In genomic region chr7:95338832-95339231, GRCh38 we compare ENCODE assay signal across 2 cellular contexts.
A peak's percentile ranks its signal among the peaks of the same experiment; 100 is the strongest.
TF ChIP-seq lines count a peak whose summit lies in the region.

No MANE protein-coding gene starts in this region.

TF ChIP-seq in liver, 16 proteins besides CTCF, POLR2A, EP300 and RAD21:
- TF ChIP-seq EGR1 (IDR thresholded peaks at IDR 0.05; ENCODE audit: low read depth in 2 of 2) (no peak), SP1 (IDR thresholded peaks at IDR 0.05) (peak; percentile 9), FOXA1 (IDR thresholded peaks at IDR 0.05) (no peak), ATF3 (IDR thresholded peaks at IDR 0.05) (no peak), FOXA2 (IDR thresholded peaks at IDR 0.05) (no peak), HNF4G (IDR thresholded peaks at IDR 0.05) (no peak), REST (IDR thresholded peaks at IDR 0.05) (no peak), GABPA (IDR thresholded peaks at IDR 0.05 in 1 of 2, conservative IDR thresholded peaks at IDR 0.05 in 1 of 2) (no peak), HNF4A (conservative IDR thresholded peaks at IDR 0.05) (peak; percentile 36 to 44), JUND (IDR thresholded peaks at IDR 0.05) (no peak), RXRA (IDR thresholded peaks at IDR 0.05) (peak in 1 of 2 donors; percentile 4), MAX (IDR thresholded peaks at IDR 0.05) (no peak), YY1 (IDR thresholded peaks at IDR 0.05) (peak; percentile 32), NR2F2 (IDR thresholded peaks at IDR 0.05) (no peak)
- TF ChIP-seq, protein P1, sequence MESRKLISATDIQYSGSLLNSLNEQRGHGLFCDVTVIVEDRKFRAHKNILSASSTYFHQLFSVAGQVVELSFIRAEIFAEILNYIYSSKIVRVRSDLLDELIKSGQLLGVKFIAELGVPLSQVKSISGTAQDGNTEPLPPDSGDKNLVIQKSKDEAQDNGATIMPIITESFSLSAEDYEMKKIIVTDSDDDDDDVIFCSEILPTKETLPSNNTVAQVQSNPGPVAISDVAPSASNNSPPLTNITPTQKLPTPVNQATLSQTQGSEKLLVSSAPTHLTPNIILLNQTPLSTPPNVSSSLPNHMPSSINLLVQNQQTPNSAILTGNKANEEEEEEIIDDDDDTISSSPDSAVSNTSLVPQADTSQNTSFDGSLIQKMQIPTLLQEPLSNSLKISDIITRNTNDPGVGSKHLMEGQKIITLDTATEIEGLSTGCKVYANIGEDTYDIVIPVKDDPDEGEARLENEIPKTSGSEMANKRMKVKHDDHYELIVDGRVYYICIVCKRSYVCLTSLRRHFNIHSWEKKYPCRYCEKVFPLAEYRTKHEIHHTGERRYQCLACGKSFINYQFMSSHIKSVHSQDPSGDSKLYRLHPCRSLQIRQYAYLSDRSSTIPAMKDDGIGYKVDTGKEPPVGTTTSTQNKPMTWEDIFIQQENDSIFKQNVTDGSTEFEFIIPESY (IDR thresholded peaks at IDR 0.05) = no peak

TF ChIP-seq in HepG2, 621 proteins besides CTCF, POLR2A, EP300 and RAD21:
- TF ChIP-seq FOXO1 (CRISPR knock-in tag; IDR thresholded peaks at IDR 0.05) (no peak), ZNF577 (CRISPR knock-in tag; IDR thresholded peaks at IDR 0.05; ENCODE audit: borderline replicate concordance, low read depth) (no peak), ZNF34 (CRISPR knock-in tag; IDR thresholded peaks at IDR 0.05; ENCODE audit: borderline replicate concordance) (no peak), NAIF1 (CRISPR knock-in tag; IDR thresholded peaks at IDR 0.05; ENCODE audit: borderline replicate concordance) (no peak), ZNF350 (CRISPR knock-in tag; IDR thresholded peaks at IDR 0.05; ENCODE audit: borderline replicate concordance, low read depth) (no peak), LCORL (IDR thresholded peaks at IDR 0.05) (no peak), LCORL (CRISPR knock-in tag; IDR thresholded peaks at IDR 0.05) (no peak), HINFP (CRISPR knock-in tag; IDR thresholded peaks at IDR 0.05; ENCODE audit: low read depth) (no peak), MAF1 (CRISPR knock-in tag; IDR thresholded peaks at IDR 0.05; ENCODE audit: borderline replicate concordance) (no peak), SP4 (CRISPR knock-in tag; IDR thresholded peaks at IDR 0.05) (no peak), ZNF850 (CRISPR knock-in tag; conservative IDR thresholded peaks at IDR 0.05) (no peak), ZNF33B (CRISPR knock-in tag; IDR thresholded peaks at IDR 0.05) (no peak), ZNF30 (CRISPR knock-in tag; IDR thresholded peaks at IDR 0.05) (no peak), ZNF510 (CRISPR knock-in tag; IDR thresholded peaks at IDR 0.05; ENCODE audit: low read depth) (no peak), CENPX (CRISPR knock-in tag; IDR thresholded peaks at IDR 0.05) (no peak), NFKB2 (CRISPR knock-in tag; IDR thresholded peaks at IDR 0.05; ENCODE audit: borderline replicate concordance) (no peak), TMF1 (CRISPR knock-in tag; IDR thresholded peaks at IDR 0.05; ENCODE audit: low read depth) (no peak), GABPA (IDR thresholded peaks at IDR 0.05; ENCODE audit: low read depth, low read length) (no peak), GABPA (CRISPR knock-in tag; IDR thresholded peaks at IDR 0.05; ENCODE audit: low read depth) (no peak)
- TF ChIP-seq, protein P2, sequence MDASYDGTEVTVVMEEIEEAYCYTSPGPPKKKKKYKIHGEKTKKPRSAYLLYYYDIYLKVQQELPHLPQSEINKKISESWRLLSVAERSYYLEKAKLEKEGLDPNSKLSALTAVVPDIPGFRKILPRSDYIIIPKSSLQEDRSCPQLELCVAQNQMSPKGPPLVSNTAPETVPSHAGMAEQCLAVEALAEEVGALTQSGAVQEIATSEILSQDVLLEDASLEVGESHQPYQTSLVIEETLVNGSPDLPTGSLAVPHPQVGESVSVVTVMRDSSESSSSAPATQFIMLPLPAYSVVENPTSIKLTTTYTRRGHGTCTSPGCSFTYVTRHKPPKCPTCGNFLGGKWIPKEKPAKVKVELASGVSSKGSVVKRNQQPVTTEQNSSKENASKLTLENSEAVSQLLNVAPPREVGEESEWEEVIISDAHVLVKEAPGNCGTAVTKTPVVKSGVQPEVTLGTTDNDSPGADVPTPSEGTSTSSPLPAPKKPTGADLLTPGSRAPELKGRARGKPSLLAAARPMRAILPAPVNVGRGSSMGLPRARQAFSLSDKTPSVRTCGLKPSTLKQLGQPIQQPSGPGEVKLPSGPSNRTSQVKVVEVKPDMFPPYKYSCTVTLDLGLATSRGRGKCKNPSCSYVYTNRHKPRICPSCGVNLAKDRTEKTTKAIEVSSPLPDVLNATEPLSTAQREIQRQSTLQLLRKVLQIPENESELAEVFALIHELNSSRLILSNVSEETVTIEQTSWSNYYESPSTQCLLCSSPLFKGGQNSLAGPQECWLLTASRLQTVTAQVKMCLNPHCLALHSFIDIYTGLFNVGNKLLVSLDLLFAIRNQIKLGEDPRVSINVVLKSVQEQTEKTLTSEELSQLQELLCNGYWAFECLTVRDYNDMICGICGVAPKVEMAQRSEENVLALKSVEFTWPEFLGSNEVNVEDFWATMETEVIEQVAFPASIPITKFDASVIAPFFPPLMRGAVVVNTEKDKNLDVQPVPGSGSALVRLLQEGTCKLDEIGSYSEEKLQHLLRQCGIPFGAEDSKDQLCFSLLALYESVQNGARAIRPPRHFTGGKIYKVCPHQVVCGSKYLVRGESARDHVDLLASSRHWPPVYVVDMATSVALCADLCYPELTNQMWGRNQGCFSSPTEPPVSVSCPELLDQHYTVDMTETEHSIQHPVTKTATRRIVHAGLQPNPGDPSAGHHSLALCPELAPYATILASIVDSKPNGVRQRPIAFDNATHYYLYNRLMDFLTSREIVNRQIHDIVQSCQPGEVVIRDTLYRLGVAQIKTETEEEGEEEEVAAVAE (CRISPR knock-in tag; IDR thresholded peaks at IDR 0.05; ENCODE audit: borderline replicate concordance) = no peak
- TF ChIP-seq, protein P3, sequence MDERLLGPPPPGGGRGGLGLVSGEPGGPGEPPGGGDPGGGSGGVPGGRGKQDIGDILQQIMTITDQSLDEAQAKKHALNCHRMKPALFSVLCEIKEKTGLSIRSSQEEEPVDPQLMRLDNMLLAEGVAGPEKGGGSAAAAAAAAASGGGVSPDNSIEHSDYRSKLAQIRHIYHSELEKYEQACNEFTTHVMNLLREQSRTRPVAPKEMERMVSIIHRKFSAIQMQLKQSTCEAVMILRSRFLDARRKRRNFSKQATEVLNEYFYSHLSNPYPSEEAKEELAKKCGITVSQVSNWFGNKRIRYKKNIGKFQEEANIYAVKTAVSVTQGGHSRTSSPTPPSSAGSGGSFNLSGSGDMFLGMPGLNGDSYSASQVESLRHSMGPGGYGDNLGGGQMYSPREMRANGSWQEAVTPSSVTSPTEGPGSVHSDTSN (CRISPR knock-in tag; IDR thresholded peaks at IDR 0.05) = no peak
- TF ChIP-seq, protein P4, sequence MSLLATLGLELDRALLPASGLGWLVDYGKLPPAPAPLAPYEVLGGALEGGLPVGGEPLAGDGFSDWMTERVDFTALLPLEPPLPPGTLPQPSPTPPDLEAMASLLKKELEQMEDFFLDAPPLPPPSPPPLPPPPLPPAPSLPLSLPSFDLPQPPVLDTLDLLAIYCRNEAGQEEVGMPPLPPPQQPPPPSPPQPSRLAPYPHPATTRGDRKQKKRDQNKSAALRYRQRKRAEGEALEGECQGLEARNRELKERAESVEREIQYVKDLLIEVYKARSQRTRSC (CRISPR knock-in tag; IDR thresholded peaks at IDR 0.05; ENCODE audit: low read depth) = no peak
